ENCODE assay signal across 9 cellular contexts in the genomic region with DNA sequence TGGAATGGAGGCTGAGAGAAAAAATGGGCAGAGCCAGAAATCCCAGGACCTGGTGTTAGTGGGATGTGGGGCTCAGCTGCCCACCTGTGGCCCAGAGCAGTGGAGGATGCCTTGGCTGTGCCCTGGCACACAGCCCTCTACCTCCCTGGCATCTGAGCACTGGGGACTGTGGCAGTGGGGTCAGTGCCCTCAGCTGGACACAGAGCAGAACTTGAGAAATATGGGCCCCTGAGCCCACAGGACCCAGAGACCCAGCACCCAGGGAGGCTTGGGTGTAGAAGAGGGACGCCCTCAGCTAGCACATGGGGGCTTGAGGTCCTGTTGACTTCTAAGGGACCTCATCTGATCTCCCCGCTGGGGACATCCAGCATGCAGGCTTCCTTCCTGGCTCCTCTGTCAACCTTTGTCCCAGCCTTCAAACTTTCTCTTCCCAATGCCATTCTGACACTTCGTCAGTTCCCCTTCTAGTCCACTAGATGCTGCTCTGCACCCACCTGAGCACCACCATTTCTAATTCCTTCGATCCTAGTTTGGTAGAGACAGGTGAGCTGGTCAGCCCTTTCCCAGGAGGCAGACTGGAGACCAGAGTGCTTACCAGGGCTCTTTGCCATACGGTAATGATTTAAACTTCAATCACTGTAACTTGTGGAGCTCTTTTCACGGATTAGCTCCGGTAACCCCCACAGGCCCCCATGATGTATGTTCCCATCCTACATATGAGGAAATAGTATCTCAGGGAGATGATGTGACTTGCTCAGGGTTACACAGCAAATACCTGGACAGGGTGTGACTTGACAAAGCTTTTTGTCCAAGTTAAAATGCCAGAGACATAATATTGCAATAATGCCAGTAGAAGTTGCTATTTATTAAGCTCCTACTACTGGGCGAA.
DNase-seq lines count a peak whose midpoint lies in the region; ATAC-seq, FAIRE-seq and TF ChIP-seq lines count a peak whose summit lies in the region.
"Had no signal": no experiment of that assay in that cellular context is flagged by ENCODE, and none has a peak within 500 bp of the region (broad histone marks: within the 10 kb centered on the region; RNA-seq: fewer than 3 reads in every experiment).

No MANE protein-coding gene starts in this region.

- CTCF ChIA-PET in AG04449 (lab: Yijun Ruan, JAX): interaction anchor here (0.9 to 3.4 kb wide), 4 partner anchors 13 to 616 kb away, joined by 3 to 20 read pairs (median 4); no protein-coding TSS in a partner anchor

- no peak overlapping the region for H3K9ac ChIP-seq in endodermal cell (ENCODE audit: extremely low read depth, low read length, poor library complexity, severe bottlenecking)

- H3K4me2 ChIP-seq in osteoblast (ENCODE audit: insufficient read depth, low read length): no peak overlapping the region

- H3K4me1 Mint-ChIP-seq in endodermal cell: no peaks in the 10 kb centered on the region

- TF ChIP-seq CTCF in AG04449 (IDR thresholded peaks at IDR 0.05; ENCODE audit: insufficient read depth, low read length, missing control alignments) (peak; percentile 41), endodermal cell (conservative IDR thresholded peaks at IDR 0.05) (peak; percentile 86), osteoblast (IDR thresholded peaks at IDR 0.05; ENCODE audit: extremely low read depth, low read depth, low read length) (peak; percentile 65)

- no peak for TF ChIP-seq POLR2A in GM12892 (IDR thresholded peaks at IDR 0.05; ENCODE audit: low read depth, low read length)

- POLR2A ChIA-PET in AG04449 (lab: Yijun Ruan, JAX): no interaction called here

- H2AFZ ChIP-seq in osteoblast (ENCODE audit: low read length): no peak overlapping the region

- WGBS in endodermal cell (ENCODE audit: insufficient coverage in 1 of 2, insufficient read length in 1 of 2), 2 experiments: 27 to 43% methylated on average over 6 to 8 of the region's 8 CpGs

- H3K4me3 ChIP-seq in AG04449 (ENCODE audit: low read depth, low read length) (no peak overlapping the region), endodermal cell (ENCODE audit: low read length) (no peak overlapping the region), osteoblast (ENCODE audit: insufficient read depth, low read length) (no peak overlapping the region)

- H3K79me2 ChIP-seq in osteoblast (ENCODE audit: insufficient read depth, low read length): no peaks in the 10 kb centered on the region

- H3K4me3 Mint-ChIP-seq in endodermal cell: no peak overlapping the region
- H3K4me3 Mint-ChIP-seq: activated naive CD8-positive, alpha-beta T cell treated with anti-CD3 and anti-CD28 coated beads, Interleukin-2, amount 10 ng/mL, durations not matched to agents 7 days and 5 days had no signal

- H3K9me3 ChIP-seq in endodermal cell (ENCODE audit: control insufficient read depth, low read length) (no peaks in the 10 kb centered on the region), osteoblast (ENCODE audit: low read depth, low read length) (no peaks in the 10 kb centered on the region)

- H3K27me3 ChIP-seq in endodermal cell (ENCODE audit: control insufficient read depth, insufficient read depth, low read length, poor library complexity, severe bottlenecking) (peaks cover 37% of the 10 kb centered on the region), osteoblast (ENCODE audit: insufficient read depth, low read length) (peaks cover 3% of the 10 kb centered on the region)

- H3K36me3 ChIP-seq in endodermal cell (ENCODE audit: control insufficient read depth, insufficient read depth, low read length) (no peaks in the 10 kb centered on the region), osteoblast (ENCODE audit: insufficient read depth, low read length) (no peaks in the 10 kb centered on the region)

- no peak overlapping the region for H3K27ac Mint-ChIP-seq in endodermal cell
- H3K27ac Mint-ChIP-seq: activated naive CD8-positive, alpha-beta T cell treated with anti-CD3 and anti-CD28 coated beads, Interleukin-2, amount 10 ng/mL, durations not matched to agents 7 days and 5 days had no signal

- ATAC-seq in HG03442 (IDR thresholded peaks at IDR 0.05; ENCODE audit: unreplicated experiment) (no peak), HG03097 (IDR thresholded peaks at IDR 0.05; ENCODE audit: low FRiP score, unreplicated experiment) (no peak)

- H4K20me1 ChIP-seq in osteoblast (ENCODE audit: insufficient read depth, low read length): no peaks in the 10 kb centered on the region

- H3K27ac ChIP-seq in endodermal cell (ENCODE audit: low read depth, low read length) (no peak overlapping the region), osteoblast (ENCODE audit: low read depth, low read length) (no peak overlapping the region)

- no peaks in the 10 kb centered on the region for H3K4me1 ChIP-seq in endodermal cell (ENCODE audit: control insufficient read depth, insufficient read depth, low read length)
- H3K4me1 ChIP-seq in osteoblast (ENCODE audit: insufficient read depth, low read length): no peaks in the 10 kb centered on the region

- no peaks in the 10 kb centered on the region for H3K36me3 Mint-ChIP-seq in endodermal cell (ENCODE audit: low read depth)
- H3K36me3 Mint-ChIP-seq: activated naive CD8-positive, alpha-beta T cell treated with anti-CD3 and anti-CD28 coated beads, Interleukin-2, amount 10 ng/mL, durations not matched to agents 7 days and 5 days had no signal

- peak; percentile 70 for FAIRE-seq in GM12892 (lab: Jason Lieb, UNC)

- H3K9me3 Mint-ChIP-seq in endodermal cell: no peaks in the 10 kb centered on the region
- H3K9me3 Mint-ChIP-seq: activated naive CD8-positive, alpha-beta T cell treated with anti-CD3 and anti-CD28 coated beads, Interleukin-2, amount 10 ng/mL, durations not matched to agents 7 days and 5 days had no signal

- DNase-seq in AG04449 (ENCODE audit: low read depth, low spot score) (no peak), GM12892 (ENCODE audit: insufficient read length) (no peak), NCI-H526 treated with DMSO at 0.1 percent for 48 hours (lab: John Stamatoyannopoulos, UW) (peak; percentile 46), endodermal cell (peak; percentile 87), osteoblast (ENCODE audit: insufficient read length, low spot score, missing footprints) (no peak), middle frontal gyrus (ENCODE audit: extremely low spot score, low spot score) (no peak)
- DNase-seq: activated naive CD8-positive, alpha-beta T cell treated with anti-CD3 and anti-CD28 coated beads, Interleukin-2, amount 10 ng/mL, durations not matched to agents 7 days and 5 days had no signal

- peaks cover 49% of the 10 kb centered on the region for H3K27me3 Mint-ChIP-seq in endodermal cell (ENCODE audit: insufficient read depth)

Comparison
In these comparisons a context has a peak if more than half of its experiments do, and no peak if none do; other contexts are left out.
1. DNase-seq: peak in NCI-H526 treated with DMSO at 0.1 percent for 48 hours (single experiment) and endodermal cell (single experiment); none in AG04449 (single experiment), GM12892 (single experiment), osteoblast (single experiment) and middle frontal gyrus (single experiment).
2. Peak in every context shown above with its lines, with median percentiles within 50 percentile points of each other: CTCF ChIP-seq.